ENCODE assay signal across 26 cellular contexts in genomic region chrX:29541038-29541437, GRCh38.
DNase-seq lines count a peak whose midpoint lies in the region; ATAC-seq, FAIRE-seq and TF ChIP-seq lines count a peak whose summit lies in the region.
"Had no signal": no experiment of that assay in that cellular context is flagged by ENCODE, and none has a peak within 500 bp of the region (broad histone marks: within the 10 kb centered on the region; RNA-seq: fewer than 3 reads in every experiment).

No MANE protein-coding gene starts in this region.

- H3K79me2 ChIP-seq in endothelial cell of umbilical vein (ENCODE audit: control insufficient read depth, insufficient read depth, low read length) = no peaks in the 10 kb centered on the region

- CTCF ChIA-PET in endothelial cell of umbilical vein (lab: Charles Lee) = no interaction called here

- peaks cover 1% of the 10 kb centered on the region for H3K27me3 Mint-ChIP-seq in HFFc6 (ENCODE audit: insufficient read depth)
- H3K27me3 Mint-ChIP-seq in CD14-positive monocyte (ENCODE audit: low read depth in 3 of 3) = peaks cover 0 to 2% (median 0%) of the 10 kb centered on the region in 3 donors
- H3K27me3 Mint-ChIP-seq: CD4-positive, alpha-beta T cell had no signal

- FAIRE-seq in GM18507 (lab: Jason Lieb, UNC) (peak; percentile 15), endothelial cell of umbilical vein (lab: Jason Lieb, UNC) (peak; percentile 54)
- FAIRE-seq: HepG2, K562 had no signal

- no TSS peak for BruUV-seq in endothelial cell of umbilical vein (replicated peaks; lab: Mats Ljungman, UMichigan)

- dilution Hi-C loops in endothelial cell of umbilical vein (cut with MboI; ENCODE audit: extremely low pct_ligation_motif_present, low sequenced_read_pairs) = no loop called here

- H3K4me2 ChIP-seq in endothelial cell of umbilical vein (ENCODE audit: insufficient read depth, low read length) = no peak overlapping the region
- H3K4me2 ChIP-seq: GM23338, PC-9 had no signal

- no peaks in the 10 kb centered on the region for H3K9me1 ChIP-seq in endothelial cell of umbilical vein (replicated peaks; ENCODE audit: control insufficient read depth, extremely low read depth, insufficient read depth, low read length)

- intact Hi-C loops in endothelial cell of umbilical vein (cut with micrococcal nuclease) = no loop called here
- intact Hi-C loops in CD14-positive monocyte (cut with micrococcal nuclease) = no loop called here

- no peak overlapping the region for H3K9ac ChIP-seq in endothelial cell of umbilical vein (replicated peaks; ENCODE audit: extremely low read depth, insufficient read depth, low read length)

- no peaks in the 10 kb centered on the region for H3K9me3 Mint-ChIP-seq in HFFc6
- peaks cover 0 to 3% (median 0%) of the 10 kb centered on the region in 7 donors for H3K9me3 Mint-ChIP-seq in CD14-positive monocyte
- H3K9me3 Mint-ChIP-seq: CD4-positive, alpha-beta T cell; GM23338 had no signal

- TF ChIP-seq POLR2A in endothelial cell of umbilical vein (IDR thresholded peaks at IDR 0.05; ENCODE audit: low read depth, low read length) = no peak

- H3K4me1 ChIP-seq in endothelial cell of umbilical vein (ENCODE audit: control insufficient read depth, extremely low read depth, insufficient read depth, low read length) = no peaks in the 10 kb centered on the region

- no peak overlapping the region for H3K27ac ChIP-seq in endothelial cell of umbilical vein (ENCODE audit: insufficient read depth, low read depth, low read length)
- no peak overlapping the region for H3K27ac ChIP-seq in caudate nucleus (ENCODE audit: low read depth, low read length)
- H3K27ac ChIP-seq: PC-9, RWPE1, SK-N-MC had no signal

- peak; percentile 40 for ATAC-seq in HG03558 (IDR thresholded peaks at IDR 0.05; ENCODE audit: extremely low read depth, unreplicated experiment)
- ATAC-seq: GM23338, HepG2, K562 had no signal

- H3K4me3 Mint-ChIP-seq in HFFc6 = no peak overlapping the region
- H3K4me3 Mint-ChIP-seq in CD14-positive monocyte = no peak overlapping the region
- H3K4me3 Mint-ChIP-seq: CD4-positive, alpha-beta T cell; GM23338 had no signal

- no peaks in the 10 kb centered on the region for H3K27me3 ChIP-seq in endothelial cell of umbilical vein (ENCODE audit: control insufficient read depth in 2 of 2, insufficient read depth in 2 of 2, low read length in 2 of 2)

- H3K27ac Mint-ChIP-seq in HFFc6 (no peak overlapping the region), CD14-positive monocyte (no peak overlapping the region)
- H3K27ac Mint-ChIP-seq: CD4-positive, alpha-beta T cell; GM23338 had no signal

- H3K36me3 Mint-ChIP-seq in HFFc6 (ENCODE audit: low read depth) = no peaks in the 10 kb centered on the region
- H3K36me3 Mint-ChIP-seq in CD14-positive monocyte = no peaks in the 10 kb centered on the region

- H3K4me1 Mint-ChIP-seq in HFFc6 (ENCODE audit: low read depth) (peaks cover 15% of the 10 kb centered on the region), CD14-positive monocyte (no peaks in the 10 kb centered on the region)
- H3K4me1 Mint-ChIP-seq: GM23338 had no signal

- DNase-seq in GM18507 (ENCODE audit: extremely low spot score, insufficient read length, low read depth) = no peak
- DNase-seq in HFFc6 = peak; percentile 19
- DNase-seq in endothelial cell of umbilical vein (ENCODE audit: low read depth, low spot score) = no peak
- DNase-seq in caudate nucleus (lab: John Stamatoyannopoulos, UW) = no peak
- DNase-seq in CD14-positive monocyte (ENCODE audit: low spot score) = no peak
- no peak for DNase-seq in NCI-H2196 (lab: John Stamatoyannopoulos, UW; ENCODE audit: unreplicated experiment)
- no peak for DNase-seq in SW 1271 (lab: John Stamatoyannopoulos, UW)
- DNase-seq: Caco-2; CD4-positive, alpha-beta T cell; DMS 273 treated with DMSO at 0.1 percent for 48 hours; DMS79 treated with DMSO at 0.1 percent for 48 hours; HCEC 1CT; MM.1S; NCI-H1092; NCI-H1436; NCI-H187 treated with DMSO at 0.1 percent for 48 hours; NCI-H2107; PC-9; SHP77 treated with DMSO at 0.1 percent for 48 hours; T-helper 2 cell had no signal

- H3K9me3 ChIP-seq in endothelial cell of umbilical vein (replicated peaks; ENCODE audit: control insufficient read depth, insufficient read depth, low read length) = no peaks in the 10 kb centered on the region
- H3K9me3 ChIP-seq: Caco-2 had no signal

- H3K4me3 ChIP-seq in endothelial cell of umbilical vein (replicated peaks in 1 of 3; ENCODE audit: insufficient read depth in 1 of 3, low read depth in 1 of 3, low read length in 3 of 3) = no peak overlapping the region
- H3K4me3 ChIP-seq: GM23338, K562, PC-9, SK-N-MC had no signal

- TF ChIP-seq CTCF in HFFc6 (IDR thresholded peaks at IDR 0.05) (no peak), endothelial cell of umbilical vein (IDR thresholded peaks at IDR 0.05; ENCODE audit: extremely low read depth in 1 of 2, insufficient read depth in 1 of 2, low read depth in 1 of 2, low read length in 2 of 2) (no peak), CD14-positive monocyte (IDR thresholded peaks at IDR 0.05) (no peak)

- H4K20me1 ChIP-seq in endothelial cell of umbilical vein (replicated peaks; ENCODE audit: control insufficient read depth, extremely low read depth, insufficient read depth, low read length) = no peaks in the 10 kb centered on the region

- H3K36me3 ChIP-seq in endothelial cell of umbilical vein (ENCODE audit: control insufficient read depth in 2 of 2, extremely low read depth in 1 of 2, insufficient read depth in 2 of 2, low read length in 2 of 2) = no peaks in the 10 kb centered on the region

- POLR2A ChIA-PET in endothelial cell of umbilical vein (lab: Charles Lee) = no interaction called here

- no peak overlapping the region for H2AFZ ChIP-seq in endothelial cell of umbilical vein (ENCODE audit: low read depth, low read length)
- H2AFZ ChIP-seq: GM23338, PC-9 had no signal

TF ChIP-seq in endothelial cell of umbilical vein, 7 proteins besides CTCF, POLR2A, EP300 and RAD21:
- TF ChIP-seq GATA2 (IDR thresholded peaks at IDR 0.05; ENCODE audit: insufficient read depth, insufficient read length, low read depth, low read length) (no peak), POLR2AphosphoS5 (IDR thresholded peaks at IDR 0.05; ENCODE audit: insufficient read depth, low read depth, low read length) (no peak), JUN (IDR thresholded peaks at IDR 0.05; ENCODE audit: borderline replicate concordance, insufficient read depth, insufficient read length, low read depth) (no peak), MYC (IDR thresholded peaks at IDR 0.05; ENCODE audit: low read depth, low read length) (no peak), FOS (IDR thresholded peaks at IDR 0.05; ENCODE audit: borderline replicate concordance, insufficient read depth, low read length) (no peak), EZH2 (IDR thresholded peaks at IDR 0.05; ENCODE audit: borderline replicate concordance, low read depth, low read length, severe bottlenecking) (no peak)
- TF ChIP-seq, protein P1, sequence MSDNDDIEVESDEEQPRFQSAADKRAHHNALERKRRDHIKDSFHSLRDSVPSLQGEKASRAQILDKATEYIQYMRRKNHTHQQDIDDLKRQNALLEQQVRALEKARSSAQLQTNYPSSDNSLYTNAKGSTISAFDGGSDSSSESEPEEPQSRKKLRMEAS (IDR thresholded peaks at IDR 0.05; ENCODE audit: insufficient read depth, insufficient read length) = no peak
